8 cellular contexts compared by ENCODE assay signal in genomic region chr11:62726156-62727006, GRCh38. TPM values are rescaled to one million over a fixed set of nuclear protein-coding genes. Genes with fewer than 3 reads are reported as not detected.
DNase-seq lines count a peak whose midpoint lies in the region; ATAC-seq and TF ChIP-seq lines count a peak whose summit lies in the region.

No MANE protein-coding gene starts in this region.

- H3K27me3 Mint-ChIP-seq in activated naive CD4-positive, alpha-beta T cell treated with anti-CD3 and anti-CD28 coated beads, Interleukin-2, amount 10 ng/mL, durations not matched to agents 7 days and 5 days, result peaks cover 3% of the 10 kb centered on the region

- H3K4me1 Mint-ChIP-seq in activated naive CD4-positive, alpha-beta T cell treated with anti-CD3 and anti-CD28 coated beads, Interleukin-2, amount 10 ng/mL, durations not matched to agents 7 days and 5 days, result peaks cover 59% of the 10 kb centered on the region

- no peak for TF ChIP-seq CTCF in left ventricle myocardium inferior (IDR thresholded peaks at IDR 0.05; ENCODE audit: borderline replicate concordance)

- peak overlapping the region; percentile 91 for H3K4me3 ChIP-seq in left ventricle myocardium inferior
- peak overlapping the region; percentile 99 for H3K4me3 ChIP-seq in skeletal muscle cell (ENCODE audit: low read depth, low read length)

- H3K27ac Mint-ChIP-seq in activated naive CD4-positive, alpha-beta T cell treated with anti-CD3 and anti-CD28 coated beads, Interleukin-2, amount 10 ng/mL, durations not matched to agents 7 days and 5 days, result peak overlapping the region; percentile 99

- CTCF ChIA-PET in activated naive CD4-positive, alpha-beta T cell treated with anti-CD3 and anti-CD28 coated beads, Interleukin-2, amount 10 ng/mL, durations not matched to agents 7 days and 5 days (lab: Charles Lee), result interaction anchor here (0.6 to 2.0 kb wide), 8 partner anchors 10 to 1328 kb away, joined by 3 to 5 read pairs (median 4); partner anchors contain the start of gene ZBTB3

- H3K9me3 ChIP-seq in left ventricle myocardium inferior (replicated peaks), result no peaks in the 10 kb centered on the region

- peak overlapping the region; percentile 95 for H3K27ac ChIP-seq in left ventricle myocardium inferior (replicated peaks)

- no peaks in the 10 kb centered on the region for H3K9me3 Mint-ChIP-seq in activated naive CD4-positive, alpha-beta T cell treated with anti-CD3 and anti-CD28 coated beads, Interleukin-2, amount 10 ng/mL, durations not matched to agents 7 days and 5 days

- peaks cover 91% of the 10 kb centered on the region for H3K4me1 ChIP-seq in left ventricle myocardium inferior

- H3K36me3 ChIP-seq in left ventricle myocardium inferior, result peaks cover 36% of the 10 kb centered on the region

- intact Hi-C loops in left ventricle myocardium inferior (cut with micrococcal nuclease), result loop anchor here (10.0 kb wide), 1 partner anchor 108 kb away; the partner anchor contains the start of genes STX5, TEX54 and WDR74

- no peaks in the 10 kb centered on the region for H3K27me3 ChIP-seq in left ventricle myocardium inferior (ENCODE audit: low read depth)

- H3K4me3 Mint-ChIP-seq in activated naive CD4-positive, alpha-beta T cell treated with anti-CD3 and anti-CD28 coated beads, Interleukin-2, amount 10 ng/mL, durations not matched to agents 7 days and 5 days, result peak overlapping the region; percentile 94

- DNase-seq in activated naive CD4-positive, alpha-beta T cell treated with anti-CD3 and anti-CD28 coated beads, Interleukin-2, amount 10 ng/mL, durations not matched to agents 7 days and 5 days, result peak; percentile 50
- DNase-seq in left ventricle myocardium inferior, result no peak
- DNase-seq in skeletal muscle cell (ENCODE audit: low read depth), result no peak
- no peak for DNase-seq in GM03348 (ENCODE audit: low spot score)
- DNase-seq in NCI-H345 (lab: John Stamatoyannopoulos, UW), result no peak

- peaks cover 66% of the 10 kb centered on the region for H3K36me3 Mint-ChIP-seq in activated naive CD4-positive, alpha-beta T cell treated with anti-CD3 and anti-CD28 coated beads, Interleukin-2, amount 10 ng/mL, durations not matched to agents 7 days and 5 days

- peak; percentile 1 for ATAC-seq in GM18517 (IDR thresholded peaks at IDR 0.05; ENCODE audit: unreplicated experiment)
- peak; percentile 3 for ATAC-seq in HG03045 (IDR thresholded peaks at IDR 0.05; ENCODE audit: unreplicated experiment)
- no peak for ATAC-seq in HG02763 (IDR thresholded peaks at IDR 0.05; ENCODE audit: unreplicated experiment)

RNA-seq across cellular contexts. Expression of gene HNRNPUL2, which starts 0.9 kb away (rescaled TPM):
- total RNA-seq in left ventricle myocardium inferior, result 37.6 TPM

RNA-seq across cellular contexts. Expression of gene TTC9C, which starts 1.9 kb away (rescaled TPM):
- total RNA-seq in left ventricle myocardium inferior, result 12.9 TPM

RNA-seq across cellular contexts. Expression of gene GNG3, which starts 18.9 kb away (rescaled TPM):
- not detected for total RNA-seq in left ventricle myocardium inferior

RNA-seq across cellular contexts. Expression of gene BSCL2, which starts 19.2 kb away (rescaled TPM):
- total RNA-seq in left ventricle myocardium inferior, result 18.4 TPM

RNA-seq across cellular contexts. Expression of gene ZBTB3, which starts 27.6 kb away (rescaled TPM):
- 9.5 TPM for total RNA-seq in left ventricle myocardium inferior
